ENCODE assay signal across 33 cellular contexts in genomic region chr6:54817834-54818233, GRCh38. TPM values are rescaled to one million over a fixed set of nuclear protein-coding genes. Genes with fewer than 3 reads are reported as not detected.
"Had no signal": no experiment of that assay in that cellular context is flagged by ENCODE, and none has a peak within 500 bp of the region (broad histone marks: within the 10 kb centered on the region; RNA-seq: fewer than 3 reads in every experiment).

No MANE protein-coding gene starts in this region.

- H3K4me3 ChIP-seq: ascending aorta, cardiac muscle cell, Peyer's patch had no signal

- ATAC-seq: activated CD8-positive, alpha-beta memory T cell treated with anti-CD3 and anti-CD28 coated beads, Interleukin-2, amount 10 ng/mL, durations not matched to agents 7 days and 5 days had no signal

- H3K27me3 ChIP-seq: ascending aorta, cardiac muscle cell, Peyer's patch had no signal

- H3K4me1 ChIP-seq: ascending aorta, Peyer's patch had no signal

- H3K27ac ChIP-seq: ascending aorta, cardiac muscle cell, KMS-11, Peyer's patch, VCaP had no signal

- H3K9me3 ChIP-seq: ascending aorta, Peyer's patch had no signal

- DNase-seq: activated CD4-positive, alpha-beta memory T cell treated with anti-CD3 and anti-CD28 coated beads, Interleukin-2, amount 10 ng/mL, durations not matched to agents 7 days and 5 days; activated CD4-positive, alpha-beta T cell treated with anti-CD3 and anti-CD28 coated beads for 1 hour; activated CD4-positive, alpha-beta T cell treated with anti-CD3 and anti-CD28 coated beads for 48 hours; activated CD4-positive, CD25-positive, alpha-beta regulatory T cell; activated CD8-positive, alpha-beta memory T cell treated with anti-CD3 and anti-CD28 coated beads for 24 hours; activated CD8-positive, alpha-beta memory T cell treated with anti-CD3 and anti-CD28 coated beads, Interleukin-2, amount 10 ng/mL, durations not matched to agents 7 days and 5 days; activated CD8-positive, alpha-beta memory T cell treated with anti-CD3 and anti-CD28 coated beads, Interleukin-2, amount 50 U/mL, for 48 hours; activated effector memory CD4-positive, alpha-beta T cell treated with Interleukin-2 at 50 U/mL for 16 hours; activated naive CD8-positive, alpha-beta T cell treated with anti-CD3 and anti-CD28 coated beads, Interleukin-2, amount 10 ng/mL, durations not matched to agents 7 days and 5 days; activated T-cell treated with anti-CD3 and anti-CD28 coated beads, Interleukin-2, amount 50 U/mL, for 48 hours; amygdala; NCI-H1092 treated with DMSO at 0.1 percent for 48 hours; NCI-H1417; NCI-H146; NCI-H187; NCI-H2029 treated with DMSO at 0.1 percent for 48 hours; NCI-H2107; NCI-H2171; NCI-H510A; NCI-H526; NCI-H748 treated with DMSO at 0.1 percent for 48 hours; OCI-M1; Peyer's patch; RPMI8226; SW 1271; T-helper 1 cell; T-helper 2 cell; T-helper 9 cell had no signal

- H3K36me3 ChIP-seq: ascending aorta, cardiac muscle cell, Peyer's patch had no signal

- H3K4me2 ChIP-seq: KMS-11 had no signal

- H3K9ac ChIP-seq: KMS-11 had no signal

RNA-seq across cellular contexts. Expression of gene FAM83B, which starts 28.7 kb away (rescaled TPM):
- total RNA-seq: activated CD4-positive, alpha-beta memory T cell treated with anti-CD3 and anti-CD28 coated beads, Interleukin-2, amount 10 ng/mL, durations not matched to agents 7 days and 5 days; activated CD8-positive, alpha-beta memory T cell treated with anti-CD3 and anti-CD28 coated beads, Interleukin-2, amount 10 ng/mL, durations not matched to agents 7 days and 5 days; activated naive CD8-positive, alpha-beta T cell treated with anti-CD3 and anti-CD28 coated beads, Interleukin-2, amount 10 ng/mL, durations not matched to agents 7 days and 5 days; ascending aorta; LHCN-M2 had no signal
- polyA plus RNA-seq: cardiac muscle cell had no signal
